In the genomic region with DNA sequence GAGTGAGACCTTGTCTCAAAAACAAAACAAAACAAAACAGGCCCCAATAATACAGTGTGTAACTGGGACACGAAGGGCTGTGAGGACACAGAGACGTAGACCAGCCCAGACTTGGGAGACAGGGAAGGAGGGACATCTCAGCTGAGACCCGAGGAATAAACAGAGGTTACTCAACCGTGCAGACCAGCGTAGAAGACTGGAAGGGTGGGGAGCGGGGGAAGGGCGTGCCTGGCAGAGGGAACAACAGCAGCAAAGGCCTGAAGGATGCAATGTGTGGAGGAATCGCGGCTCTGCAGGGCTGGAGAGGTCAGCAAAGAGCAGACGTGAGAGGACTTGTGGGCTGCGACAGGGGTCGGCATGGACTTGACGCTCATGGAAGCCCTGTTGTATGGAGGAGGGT, we compare ENCODE assay signal across 19 cellular contexts. TPM values are rescaled to one million over a fixed set of nuclear protein-coding genes. Genes with fewer than 3 reads are reported as not detected.
DNase-seq lines count a peak whose midpoint lies in the region; ATAC-seq, FAIRE-seq and TF ChIP-seq lines count a peak whose summit lies in the region.
"Had no signal": no experiment of that assay in that cellular context is flagged by ENCODE, and none has a peak within 500 bp of the region (broad histone marks: within the 10 kb centered on the region; RNA-seq: fewer than 3 reads in every experiment).

No MANE protein-coding gene starts in this region.

- no peaks in the 10 kb centered on the region for H3K36me3 Mint-ChIP-seq in osteocyte (ENCODE audit: unreplicated experiment)

- no peak overlapping the region for H3K27ac Mint-ChIP-seq in osteocyte (ENCODE audit: unreplicated experiment)

- no peaks in the 10 kb centered on the region for H3K4me1 Mint-ChIP-seq in osteocyte (ENCODE audit: unreplicated experiment)

- H3K4me3 ChIP-seq in sigmoid colon (no peak overlapping the region), left ventricle myocardium inferior (no peak overlapping the region)
- H3K4me3 ChIP-seq: adrenal gland, GM12878, SJSA1 had no signal

- H3K27me3 Mint-ChIP-seq in osteocyte (ENCODE audit: unreplicated experiment), result peaks cover 8% of the 10 kb centered on the region

- WGBS in sigmoid colon, 2 donors, result 25 to 50% methylated on average over 13 of the region's 13 CpGs

- peaks cover 0 to 7% (median 0%) of the 10 kb centered on the region in 3 donors for H3K27me3 ChIP-seq in sigmoid colon
- H3K27me3 ChIP-seq in left ventricle myocardium inferior (ENCODE audit: low read depth), result peaks cover 8% of the 10 kb centered on the region
- H3K27me3 ChIP-seq: adrenal gland, SJSA1 had no signal

- no peaks in the 10 kb centered on the region for H3K9me3 Mint-ChIP-seq in osteocyte (ENCODE audit: unreplicated experiment)

- peak; percentile 11 for DNase-seq in RCC 7860 (ENCODE audit: low spot score)
- DNase-seq in left lobe of liver (ENCODE audit: low spot score), result no peak
- DNase-seq in osteocyte (ENCODE audit: extremely low spot score, unreplicated experiment), result no peak
- DNase-seq in sigmoid colon, result no peak
- no peak for DNase-seq in left ventricle myocardium inferior
- DNase-seq: activated T-cell treated with anti-CD3 and anti-CD28 coated beads, Interleukin-2, amount 50 U/mL, for 1 hour; adrenal gland; COR-L47; effector memory CD4-positive, alpha-beta T cell; NCI-H1930; NCI-H510A; PC-3; stimulated activated CD4-positive, alpha-beta T cell treated with anti-CD3 and anti-CD28 coated beads, Interleukin-2, amount 100 ng/mL, for 24 hours had no signal

- intact Hi-C loops in sigmoid colon (cut with DNase I), result loop anchor here (1.0 kb wide), 1 partner anchor 179 kb away; no protein-coding TSS in a partner anchor
- intact Hi-C loops in left ventricle myocardium inferior (cut with micrococcal nuclease), result loop anchor here (5.0 kb wide), 1 partner anchor 176 kb away; a partner anchor contains a TSS

- H3K4me1 ChIP-seq in sigmoid colon (no peaks in the 10 kb centered on the region), left ventricle myocardium inferior (no peaks in the 10 kb centered on the region)
- H3K4me1 ChIP-seq: adrenal gland had no signal

- ATAC-seq in left lobe of liver, result peak; percentile 30

- no peak for FAIRE-seq in RCC 7860 (lab: Jason Lieb, UNC)
- FAIRE-seq: GM12878, keratinocyte had no signal

- H3K9me3 ChIP-seq in sigmoid colon (no peaks in the 10 kb centered on the region), left ventricle myocardium inferior (replicated peaks) (no peaks in the 10 kb centered on the region)
- H3K9me3 ChIP-seq: adrenal gland, SJSA1 had no signal

- H3K27ac ChIP-seq in 22Rv1 (0 out of 2 replicates have a peak overlapping the region, but pooled peaks have one; percentile 15), sigmoid colon (no peak overlapping the region), left ventricle myocardium inferior (replicated peaks) (no peak overlapping the region)
- H3K27ac ChIP-seq: adrenal gland, SJSA1 had no signal

- no peaks in the 10 kb centered on the region for H3K36me3 ChIP-seq in sigmoid colon
- H3K36me3 ChIP-seq in left ventricle myocardium inferior, result no peaks in the 10 kb centered on the region
- H3K36me3 ChIP-seq: adrenal gland, SJSA1 had no signal

- TF ChIP-seq POLR2A in sigmoid colon (IDR thresholded peaks at IDR 0.05), result no peak

- TF ChIP-seq EP300 in sigmoid colon (IDR thresholded peaks at IDR 0.05), result no peak

- no peak overlapping the region for H3K4me3 Mint-ChIP-seq in osteocyte (ENCODE audit: unreplicated experiment)

- TF ChIP-seq CTCF in 22Rv1 (IDR thresholded peaks at IDR 0.05), result no peak
- TF ChIP-seq CTCF in osteocyte (IDR thresholded peaks at IDR 0.05), result no peak
- TF ChIP-seq CTCF in sigmoid colon (IDR thresholded peaks at IDR 0.05), result no peak
- TF ChIP-seq CTCF in left ventricle myocardium inferior (IDR thresholded peaks at IDR 0.05; ENCODE audit: borderline replicate concordance), result no peak

RNA-seq across cellular contexts. Expression of a gene that starts 11.6 kb away (rescaled TPM):
- total RNA-seq in left lobe of liver (67.7 TPM), osteocyte (3.3 and 3.8 TPM in 2 replicates), sigmoid colon (1 to 10 TPM; 3.6 to 7.5 (median 4.1) TPM), left ventricle myocardium inferior (11.0 TPM)
- 1 to 10 TPM; 2.3 to 7.3 (median 3.0) TPM for polyA plus RNA-seq in sigmoid colon
- total RNA-seq: SJSA1 had no signal

RNA-seq across cellular contexts. Expression of a gene that starts 15.7 kb away (rescaled TPM):
- 80.3 TPM for total RNA-seq in left lobe of liver
- 0.24 and 0.73 TPM in 2 replicates for total RNA-seq in osteocyte
- 1 to 10 TPM in 1 of 4 donors, under 1 TPM in 2, not detected in 1; 0.16 to 2.5 (median 0.55) TPM for total RNA-seq in sigmoid colon
- 10 to 100 TPM; 10.8 to 48.4 (median 13.2) TPM for polyA plus RNA-seq in sigmoid colon
- 1.0 TPM for total RNA-seq in left ventricle myocardium inferior
- total RNA-seq: IMR-90, SJSA1 had no signal

RNA-seq across cellular contexts. Expression of a gene that starts 41.4 kb away (rescaled TPM):
- 286 TPM for total RNA-seq in left lobe of liver
- 38.6 and 40.5 TPM in 2 replicates for total RNA-seq in osteocyte
- total RNA-seq in sigmoid colon, result 10 to 100 TPM; 21.8 to 25.5 (median 23.0) TPM
- 100 to 1,000 TPM in 1 of 3 donors, 10 to 100 TPM in 2; 53.4 to 163 (median 67.9) TPM for polyA plus RNA-seq in sigmoid colon
- 88.5 TPM for total RNA-seq in left ventricle myocardium inferior

RNA-seq across cellular contexts. Expression of a gene that starts 42.5 kb away (rescaled TPM):
- total RNA-seq in left lobe of liver (42.6 TPM), osteocyte (65.6 and 69.9 TPM in 2 replicates), sigmoid colon (100 to 1,000 TPM in 1 of 4 donors, 10 to 100 TPM in 3; 71.7 to 121 (median 82.8) TPM), left ventricle myocardium inferior (127 TPM)
- 100 to 1,000 TPM; 193 to 219 (median 214) TPM for polyA plus RNA-seq in sigmoid colon

RNA-seq across cellular contexts. Expression of a gene that starts 51.4 kb away (rescaled TPM):
- total RNA-seq in left lobe of liver, result 0.98 TPM
- total RNA-seq in osteocyte, result 0.26 and 0.89 TPM in 2 replicates
- 10 to 100 TPM; 10.9 to 31.2 (median 16.3) TPM for total RNA-seq in sigmoid colon
- 1 to 10 TPM; 1.2 to 5.5 (median 1.8) TPM for polyA plus RNA-seq in sigmoid colon
- 135 TPM for total RNA-seq in left ventricle myocardium inferior
- total RNA-seq: G401 had no signal

Comparison
In these comparisons a context has a peak if more than half of its experiments do, and no peak if none do; other contexts are left out.
1. RNA of a gene that starts 15.7 kb away (total RNA-seq): 80.3 TPM in left lobe of liver (single experiment); 1.0 TPM in left ventricle myocardium inferior (single experiment), 0.16 to 2.5 TPM in sigmoid colon and 0.24 to 0.73 TPM in osteocyte; every median in the first group is over 10 times any median in the second.